ENCODE assay signal across 8 cellular contexts in the genomic region with DNA sequence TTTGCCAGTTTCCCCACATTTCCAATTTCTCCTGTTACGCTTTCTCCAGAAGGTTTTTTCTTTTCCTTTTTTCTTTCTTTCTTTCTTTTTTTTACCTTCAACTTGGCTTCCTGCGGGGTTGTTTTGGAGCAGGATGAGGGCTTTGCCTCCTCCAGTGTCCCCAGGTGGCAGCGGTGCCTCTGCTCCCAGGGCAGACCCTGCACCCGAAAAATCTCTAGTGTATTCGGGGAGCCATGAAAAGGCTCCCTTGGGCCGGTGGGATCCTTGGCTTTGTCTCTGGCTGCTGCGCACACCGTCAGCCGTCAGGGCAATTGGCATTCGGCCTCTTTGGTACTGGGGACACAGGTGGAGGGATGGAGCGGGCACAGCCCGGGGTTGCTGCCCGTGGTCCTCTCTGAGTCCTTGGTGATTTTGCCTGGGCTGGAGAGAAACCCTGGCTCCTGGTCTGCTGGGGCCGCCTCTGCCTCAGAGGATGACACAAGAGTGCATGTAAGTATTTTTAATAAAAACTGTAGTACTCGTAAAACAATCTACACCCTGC. TPM values are rescaled to one million over a fixed set of nuclear protein-coding genes. Genes with fewer than 3 reads are reported as not detected.
A peak's percentile ranks its signal among the peaks of the same experiment; 100 is the strongest.
DNase-seq lines count a peak whose midpoint lies in the region; ATAC-seq and TF ChIP-seq lines count a peak whose summit lies in the region.
"Had no signal": no experiment of that assay in that cellular context is flagged by ENCODE, and none has a peak within 500 bp of the region (broad histone marks: within the 10 kb centered on the region; RNA-seq: fewer than 3 reads in every experiment).

No MANE protein-coding gene starts in this region.

- peaks cover 18% of the 10 kb centered on the region for H3K4me1 Mint-ChIP-seq in T-helper 17 cell

- H3K27me3 Mint-ChIP-seq in T-helper 17 cell: peaks cover 59% of the 10 kb centered on the region

- CTCF ChIA-PET in HEK293T (lab: Yijun Ruan, JAX): interaction anchor here (0.9 kb wide), 1 partner anchor 10 kb away, joined by 4 read pairs; no protein-coding TSS in a partner anchor

- DNase-seq in T-helper 17 cell (no peak), left ventricle myocardium superior (no peak), HEK293T (ENCODE audit: extremely low spot score) (no peak), NCI-H2029 (lab: John Stamatoyannopoulos, UW) (no peak)

- peak; percentile 24 for ATAC-seq in GM21825 (IDR thresholded peaks at IDR 0.05; ENCODE audit: unreplicated experiment)
- ATAC-seq in T-helper 17 cell: no peak
- peak; percentile 2 for ATAC-seq in left ventricle myocardium superior
- ATAC-seq in GM21737 (IDR thresholded peaks at IDR 0.05; ENCODE audit: unreplicated experiment): no peak

- intact Hi-C loops in left ventricle myocardium superior (cut with micrococcal nuclease): no loop called here

- peak overlapping the region; percentile 39 to 63 (median 54) for H3K4me3 ChIP-seq in skin epidermis

- H3K27ac ChIP-seq in skin epidermis: peak overlapping the region in 11 of 21 experiments; percentile 2 to 87 (median 69)

- H3K9me3 ChIP-seq in T-helper 17 cell (ENCODE audit: control insufficient read depth, low read length, poor library complexity, severe bottlenecking): no peaks in the 10 kb centered on the region

- peak overlapping the region; percentile 97 for H3K4me3 Mint-ChIP-seq in T-helper 17 cell

- H3K36me3 Mint-ChIP-seq in T-helper 17 cell (ENCODE audit: low read depth): peaks cover 5% of the 10 kb centered on the region

- peak overlapping the region; percentile 47 for H3K27ac Mint-ChIP-seq in T-helper 17 cell

- POLR2A ChIA-PET in HEK293T (lab: Yijun Ruan, JAX): interaction anchor here (1.0 kb wide), 1 partner anchor 20 kb away, joined by 3 read pairs; no protein-coding TSS in a partner anchor

TF ChIP-seq in HEK293T, 16 proteins besides CTCF, POLR2A, EP300 and RAD21:
- no peak for TF ChIP-seq ELF4 (IDR thresholded peaks at IDR 0.05)
- no peak for TF ChIP-seq FOXM1 (IDR thresholded peaks at IDR 0.05; ENCODE audit: borderline replicate concordance)
- TF ChIP-seq SP1 (IDR thresholded peaks at IDR 0.05): no peak
- no peak for TF ChIP-seq ZNF384 (IDR thresholded peaks at IDR 0.05)
- TF ChIP-seq FOXA1 (IDR thresholded peaks at IDR 0.05): no peak
- no peak for TF ChIP-seq L3MBTL2 (conservative IDR thresholded peaks at IDR 0.05)
- TF ChIP-seq BHLHE40 (IDR thresholded peaks at IDR 0.05; ENCODE audit: borderline replicate concordance): no peak
- TF ChIP-seq NFRKB (IDR thresholded peaks at IDR 0.05): no peak
- TF ChIP-seq SUZ12 (IDR thresholded peaks at IDR 0.05): no peak
- no peak for TF ChIP-seq CTBP1 (IDR thresholded peaks at IDR 0.05; ENCODE audit: borderline replicate concordance)
- TF ChIP-seq TARDBP (IDR thresholded peaks at IDR 0.05): no peak
- no peak for TF ChIP-seq ARNT (IDR thresholded peaks at IDR 0.05)
- no peak for TF ChIP-seq FOXK2 (IDR thresholded peaks at IDR 0.05)
- TF ChIP-seq, protein P1, sequence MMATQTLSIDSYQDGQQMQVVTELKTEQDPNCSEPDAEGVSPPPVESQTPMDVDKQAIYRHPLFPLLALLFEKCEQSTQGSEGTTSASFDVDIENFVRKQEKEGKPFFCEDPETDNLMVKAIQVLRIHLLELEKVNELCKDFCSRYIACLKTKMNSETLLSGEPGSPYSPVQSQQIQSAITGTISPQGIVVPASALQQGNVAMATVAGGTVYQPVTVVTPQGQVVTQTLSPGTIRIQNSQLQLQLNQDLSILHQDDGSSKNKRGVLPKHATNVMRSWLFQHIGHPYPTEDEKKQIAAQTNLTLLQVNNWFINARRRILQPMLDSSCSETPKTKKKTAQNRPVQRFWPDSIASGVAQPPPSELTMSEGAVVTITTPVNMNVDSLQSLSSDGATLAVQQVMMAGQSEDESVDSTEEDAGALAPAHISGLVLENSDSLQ (IDR thresholded peaks at IDR 0.05): no peak
- TF ChIP-seq HDGF (IDR thresholded peaks at IDR 0.05; ENCODE audit: borderline replicate concordance): no peak
- TF ChIP-seq LEF1 (IDR thresholded peaks at IDR 0.05; ENCODE audit: borderline replicate concordance): no peak

RNA-seq across cellular contexts. Expression of a gene that starts 0.8 kb away (rescaled TPM):
- total RNA-seq in T-helper 17 cell (100 to 1,000 TPM in 1 of 2 donors, 1 to 10 TPM in 1; 7.8 to 283 TPM), left ventricle myocardium superior (3.2 TPM)

RNA-seq across cellular contexts. Expression of a gene that starts 45.3 kb away (rescaled TPM):
- total RNA-seq in T-helper 17 cell (not detected), left ventricle myocardium superior (133 TPM)
- total RNA-seq: subcutaneous adipose tissue had no signal

Comparison
In these comparisons a context has a peak if more than half of its experiments do, and no peak if none do; other contexts are left out.
1. ATAC-seq: peak in GM21825 (single experiment) and left ventricle myocardium superior (single experiment); none in T-helper 17 cell (single experiment) and GM21737 (single experiment).
2. RNA of a gene that starts 45.3 kb away (total RNA-seq): 133 TPM in left ventricle myocardium superior (single experiment); not detected in T-helper 17 cell; every median in the first group is over 100 times any median in the second.